ENCODE assay signal across 12 cellular contexts in genomic region chr3:5799421-5799820, GRCh38.
"Had no signal": no experiment of that assay in that cellular context is flagged by ENCODE, and none has a peak within 500 bp of the region (broad histone marks: within the 10 kb centered on the region; RNA-seq: fewer than 3 reads in every experiment).

No MANE protein-coding gene starts in this region.

- H3K36me3 Mint-ChIP-seq: activated naive CD8-positive, alpha-beta T cell treated with anti-CD3 and anti-CD28 coated beads, Interleukin-2, amount 10 ng/mL, durations not matched to agents 7 days and 5 days had no signal

- H3K4me3 ChIP-seq: heart right ventricle, left ventricle myocardium inferior, thoracic aorta had no signal

- H3K27ac ChIP-seq: heart right ventricle, left ventricle myocardium inferior, thoracic aorta had no signal

- DNase-seq: activated CD4-positive, alpha-beta T cell treated with anti-CD3 and anti-CD28 coated beads for 1 hour; activated CD8-positive, alpha-beta memory T cell treated with anti-CD3 and anti-CD28 coated beads, Interleukin-2, amount 50 U/mL, for 4 hours; activated CD8-positive, alpha-beta T cell treated with anti-CD3 and anti-CD28 coated beads for 36 hours; activated naive CD8-positive, alpha-beta T cell treated with anti-CD3 and anti-CD28 coated beads, Interleukin-2, amount 10 ng/mL, durations not matched to agents 7 days and 5 days; activated T-cell treated with anti-CD3 and anti-CD28 coated beads, Interleukin-2, amount 50 U/mL, for 72 hours; anterior cingulate cortex; heart right ventricle; left ventricle myocardium inferior; stimulated activated CD4-positive, alpha-beta T cell treated with anti-CD3 and anti-CD28 coated beads, Interleukin-4, amount 100 ng/mL, for 4 hours; stimulated activated naive CD8-positive, alpha-beta T cell treated with anti-CD3 and anti-CD28 coated beads, Interleukin-15, amount 100 ng/mL, for 72 hours had no signal

- H3K27me3 Mint-ChIP-seq: activated CD8-positive, alpha-beta T cell treated with anti-CD3 and anti-CD28 coated beads for 36 hours; activated naive CD8-positive, alpha-beta T cell treated with anti-CD3 and anti-CD28 coated beads, Interleukin-2, amount 10 ng/mL, durations not matched to agents 7 days and 5 days; stimulated activated naive CD8-positive, alpha-beta T cell treated with anti-CD3 and anti-CD28 coated beads, Interleukin-15, amount 100 ng/mL, for 72 hours had no signal

- H3K9me3 ChIP-seq: thoracic aorta had no signal

- H3K4me1 Mint-ChIP-seq: activated naive CD8-positive, alpha-beta T cell treated with anti-CD3 and anti-CD28 coated beads, Interleukin-2, amount 10 ng/mL, durations not matched to agents 7 days and 5 days; nephron; stimulated activated naive CD8-positive, alpha-beta T cell treated with anti-CD3 and anti-CD28 coated beads, Interleukin-15, amount 100 ng/mL, for 72 hours had no signal

- H3K4me3 Mint-ChIP-seq: activated CD8-positive, alpha-beta T cell treated with anti-CD3 and anti-CD28 coated beads for 36 hours; activated naive CD8-positive, alpha-beta T cell treated with anti-CD3 and anti-CD28 coated beads, Interleukin-2, amount 10 ng/mL, durations not matched to agents 7 days and 5 days; activated T-cell treated with anti-CD3 and anti-CD28 coated beads, Interleukin-2, amount 50 U/mL, for 72 hours; nephron; stimulated activated naive CD8-positive, alpha-beta T cell treated with anti-CD3 and anti-CD28 coated beads, Interleukin-15, amount 100 ng/mL, for 72 hours had no signal

- H3K27me3 ChIP-seq: heart right ventricle had no signal

- H3K4me1 ChIP-seq: heart right ventricle, left ventricle myocardium inferior had no signal

- ATAC-seq: activated CD8-positive, alpha-beta T cell treated with anti-CD3 and anti-CD28 coated beads for 36 hours; activated T-cell treated with anti-CD3 and anti-CD28 coated beads, Interleukin-2, amount 50 U/mL, for 72 hours; heart right ventricle; stimulated activated naive CD8-positive, alpha-beta T cell treated with anti-CD3 and anti-CD28 coated beads, Interleukin-15, amount 100 ng/mL, for 72 hours had no signal

- H3K9me3 Mint-ChIP-seq: activated CD8-positive, alpha-beta T cell treated with anti-CD3 and anti-CD28 coated beads for 36 hours; stimulated activated naive CD8-positive, alpha-beta T cell treated with anti-CD3 and anti-CD28 coated beads, Interleukin-15, amount 100 ng/mL, for 72 hours had no signal

- H3K36me3 ChIP-seq: heart right ventricle, left ventricle myocardium inferior, thoracic aorta had no signal

- H3K27ac Mint-ChIP-seq: activated CD8-positive, alpha-beta T cell treated with anti-CD3 and anti-CD28 coated beads for 36 hours; activated naive CD8-positive, alpha-beta T cell treated with anti-CD3 and anti-CD28 coated beads, Interleukin-2, amount 10 ng/mL, durations not matched to agents 7 days and 5 days; activated T-cell treated with anti-CD3 and anti-CD28 coated beads, Interleukin-2, amount 50 U/mL, for 72 hours; nephron; stimulated activated naive CD8-positive, alpha-beta T cell treated with anti-CD3 and anti-CD28 coated beads, Interleukin-15, amount 100 ng/mL, for 72 hours had no signal
